Comparison of ENCODE assay signal across 16 cellular contexts in genomic region chr5:176608142-176608705, GRCh38. TPM values are rescaled to one million over a fixed set of nuclear protein-coding genes. Genes with fewer than 3 reads are reported as not detected.
DNase-seq lines count a peak whose midpoint lies in the region; ATAC-seq and TF ChIP-seq lines count a peak whose summit lies in the region.
"Had no signal": no experiment of that assay in that cellular context is flagged by ENCODE, and none has a peak within 500 bp of the region (broad histone marks: within the 10 kb centered on the region; RNA-seq: fewer than 3 reads in every experiment).

No MANE protein-coding gene starts in this region.

- H3K27ac Mint-ChIP-seq in MCF 10A (ENCODE audit: low read depth, unreplicated experiment) (no peak overlapping the region), activated B cell treated with CpG ODN at 0.5 μM for 24 hours (no peak overlapping the region)
- H3K27ac Mint-ChIP-seq in stimulated activated naive B cell treated with anti-CD40 and anti-IgM and Interleukin-4, amounts not matched to agents 10 μg/mL and 1 μg/mL and 100 μg/mL, for 72 hours: peak overlapping the region; percentile 40

- no peaks in the 10 kb centered on the region for H3K9me3 ChIP-seq in mammary epithelial cell (replicated peaks; ENCODE audit: insufficient read depth, low read length)
- no peaks in the 10 kb centered on the region for H3K9me3 ChIP-seq in HAP-1
- H3K9me3 ChIP-seq: gastrocnemius medialis had no signal

- no TSS peak for BruUV-seq in MCF 10A (replicated peaks; lab: Mats Ljungman, UMichigan)
- no TSS peak for BruUV-seq in mammary epithelial cell (replicated peaks; lab: Mats Ljungman, UMichigan)

- POLR2A ChIA-PET in MCF 10A (lab: Yijun Ruan, JAX) (interaction anchor here (0.9 to 1.3 kb wide), 3 partner anchors 18 to 71 kb away, joined by 3 to 5 read pairs (median 4); partner anchors contain the start of gene RNF44), activated B cell treated with CpG ODN at 0.5 μM for 24 hours (lab: Charles Lee) (interaction anchor here (0.9 to 1.9 kb wide), 3 partner anchors 39 to 399 kb away, joined by 4 to 5 read pairs (median 4); no protein-coding TSS in a partner anchor)

- no peak overlapping the region for H3K4me2 ChIP-seq in mammary epithelial cell (ENCODE audit: insufficient read depth, low read depth, low read length)

- H3K9ac ChIP-seq in mammary epithelial cell (ENCODE audit: insufficient read depth, low read length): no peak overlapping the region

- CTCF ChIA-PET in MCF 10A (lab: Yijun Ruan, JAX): interaction anchor here (1.0 to 1.9 kb wide), 6 partner anchors 35 to 200 kb away, joined by 3 to 7 read pairs (median 4); no protein-coding TSS in a partner anchor
- CTCF ChIA-PET in mammary epithelial cell (lab: Charles Lee; ENCODE audit: low non-redundant PET): no interaction called here
- CTCF ChIA-PET in activated B cell treated with CpG ODN at 0.5 μM for 24 hours (lab: Charles Lee): interaction anchor here (0.8 kb wide), 1 partner anchor 52 kb away, joined by 3 read pairs; no protein-coding TSS in a partner anchor

- H3K36me3 Mint-ChIP-seq in MCF 10A (ENCODE audit: insufficient read depth, unreplicated experiment) (no peaks in the 10 kb centered on the region), activated B cell treated with CpG ODN at 0.5 μM for 24 hours (ENCODE audit: low read depth) (no peaks in the 10 kb centered on the region)
- peaks cover 2 to 6% of the 10 kb centered on the region in 2 donors for H3K36me3 Mint-ChIP-seq in stimulated activated naive B cell treated with anti-CD40 and anti-IgM and Interleukin-4, amounts not matched to agents 10 μg/mL and 1 μg/mL and 100 μg/mL, for 72 hours

- DNase-seq in MCF 10A (ENCODE audit: unreplicated experiment): no peak
- no peak for DNase-seq in mammary epithelial cell
- no peak for DNase-seq in activated B cell treated with CpG ODN at 0.5 μM for 24 hours
- DNase-seq in foreskin keratinocyte: peak in 1 of 2 donors; percentile 61
- DNase-seq in stimulated activated naive B cell treated with anti-CD40 and anti-IgM and Interleukin-4, amounts not matched to agents 10 μg/mL and 1 μg/mL and 100 μg/mL, for 72 hours: no peak
- DNase-seq in ACHN: no peak
- DNase-seq in HAP-1 (ENCODE audit: low spot score in 2 of 2): no peak
- DNase-seq in AML-193 (lab: John Stamatoyannopoulos, UW): no peak
- DNase-seq: gastrocnemius medialis; Kasumi-1; NCI-H1436 treated with DMSO at 0.1 percent for 48 hours; NCI-H510A; stimulated activated CD4-positive, alpha-beta T cell treated with anti-CD3 and anti-CD28 coated beads, Interleukin-12 subunit alpha, Interleukin-12 subunit beta, amount 100 ng/mL, for 4 hours had no signal

- H3K27me3 ChIP-seq in mammary epithelial cell (ENCODE audit: insufficient read depth, low read length): no peaks in the 10 kb centered on the region
- no peaks in the 10 kb centered on the region for H3K27me3 ChIP-seq in foreskin keratinocyte
- no peaks in the 10 kb centered on the region for H3K27me3 ChIP-seq in HAP-1 (ENCODE audit: low read depth)

- WGBS in mammary epithelial cell (ENCODE audit: low coverage, missing lambda C conversion rate): 89% methylated on average over 4 of the region's 4 CpGs

- no peak overlapping the region for H2AFZ ChIP-seq in mammary epithelial cell (ENCODE audit: low read depth, low read length)

- H4K20me1 ChIP-seq in mammary epithelial cell (ENCODE audit: insufficient read depth, low read length): no peaks in the 10 kb centered on the region

- dilution Hi-C loops in mammary epithelial cell (cut with HindIII; ENCODE audit: low sequenced_read_pairs): no loop called here

- no peaks in the 10 kb centered on the region for H3K36me3 ChIP-seq in mammary epithelial cell (ENCODE audit: insufficient read depth, low read length)
- no peaks in the 10 kb centered on the region for H3K36me3 ChIP-seq in HAP-1 (replicated peaks)
- H3K36me3 ChIP-seq: gastrocnemius medialis had no signal

- H3K27ac ChIP-seq in mammary epithelial cell (ENCODE audit: insufficient read depth, low read depth, low read length) (no peak overlapping the region), foreskin keratinocyte (no peak overlapping the region)
- H3K27ac ChIP-seq: gastrocnemius medialis had no signal

- H3K9me3 Mint-ChIP-seq in MCF 10A (ENCODE audit: unreplicated experiment): no peaks in the 10 kb centered on the region
- H3K9me3 Mint-ChIP-seq in activated B cell treated with CpG ODN at 0.5 μM for 24 hours: no peaks in the 10 kb centered on the region
- no peaks in the 10 kb centered on the region for H3K9me3 Mint-ChIP-seq in stimulated activated naive B cell treated with anti-CD40 and anti-IgM and Interleukin-4, amounts not matched to agents 10 μg/mL and 1 μg/mL and 100 μg/mL, for 72 hours

- H3K27me3 Mint-ChIP-seq in MCF 10A (ENCODE audit: insufficient read depth, unreplicated experiment) (no peaks in the 10 kb centered on the region), activated B cell treated with CpG ODN at 0.5 μM for 24 hours (peaks cover 13% of the 10 kb centered on the region)
- peaks cover 23 to 24% of the 10 kb centered on the region in 2 donors for H3K27me3 Mint-ChIP-seq in stimulated activated naive B cell treated with anti-CD40 and anti-IgM and Interleukin-4, amounts not matched to agents 10 μg/mL and 1 μg/mL and 100 μg/mL, for 72 hours

- H3K4me3 Mint-ChIP-seq in MCF 10A (ENCODE audit: unreplicated experiment) (peak overlapping the region; percentile 83), activated B cell treated with CpG ODN at 0.5 μM for 24 hours (peak overlapping the region; percentile 87)
- H3K4me3 Mint-ChIP-seq in stimulated activated naive B cell treated with anti-CD40 and anti-IgM and Interleukin-4, amounts not matched to agents 10 μg/mL and 1 μg/mL and 100 μg/mL, for 72 hours: peak overlapping the region; percentile 32 to 96

- H3K4me1 Mint-ChIP-seq in MCF 10A (ENCODE audit: insufficient read depth, unreplicated experiment) (peaks cover 12% of the 10 kb centered on the region), activated B cell treated with CpG ODN at 0.5 μM for 24 hours (peaks cover 10% of the 10 kb centered on the region)
- peaks cover 9 to 13% of the 10 kb centered on the region in 2 donors for H3K4me1 Mint-ChIP-seq in stimulated activated naive B cell treated with anti-CD40 and anti-IgM and Interleukin-4, amounts not matched to agents 10 μg/mL and 1 μg/mL and 100 μg/mL, for 72 hours

- H3K79me2 ChIP-seq in mammary epithelial cell (ENCODE audit: insufficient read depth, low read length): no peaks in the 10 kb centered on the region

- in situ Hi-C loops in mammary epithelial cell (cut with MboI; ENCODE audit: low sequenced_read_pairs in 2 of 2): no loop called here
- in situ Hi-C loops in ACHN (cut with HindIII; ENCODE audit: low pct_ligation_motif_present, low pct_unique_long_range_greater_than_20kb, low sequenced_read_pairs): no loop called here
- in situ Hi-C loops in HAP-1 (cut with MboI; ENCODE audit: low sequenced_read_pairs): no loop called here

- ATAC-seq in activated B cell treated with CpG ODN at 0.5 μM for 24 hours (ENCODE audit: low read depth) (no peak), foreskin keratinocyte (peak; percentile 12)
- ATAC-seq in stimulated activated naive B cell treated with anti-CD40 and anti-IgM and Interleukin-4, amounts not matched to agents 10 μg/mL and 1 μg/mL and 100 μg/mL, for 72 hours (replicated peaks): no peak
- ATAC-seq: activated CD4-positive, CD25-positive, alpha-beta regulatory T cell treated with anti-CD3 and anti-CD28 coated beads, Interleukin-2, amount 50 U/mL, for 24 hours; gastrocnemius medialis had no signal

- H3K4me3 ChIP-seq in mammary epithelial cell (replicated peaks in 1 of 3; ENCODE audit: insufficient read depth in 1 of 3, low read depth in 2 of 3, low read length in 3 of 3) (no peak overlapping the region), HAP-1 (no peak overlapping the region)
- H3K4me3 ChIP-seq: gastrocnemius medialis had no signal

- intact Hi-C loops in MCF 10A (cut with micrococcal nuclease): no loop called here
- intact Hi-C loops in mammary epithelial cell (cut with micrococcal nuclease): no loop called here
- intact Hi-C loops in activated B cell treated with CpG ODN at 0.5 μM for 24 hours (cut with micrococcal nuclease): no loop called here

- TF ChIP-seq CTCF in MCF 10A (IDR thresholded peaks at IDR 0.05; ENCODE audit: unreplicated experiment): no peak
- no peak for TF ChIP-seq CTCF in mammary epithelial cell (conservative IDR thresholded peaks at IDR 0.05 in 1 of 2, IDR thresholded peaks at IDR 0.05 in 1 of 2; ENCODE audit: extremely low read depth in 1 of 2, insufficient read depth in 1 of 2, low read depth in 1 of 2, low read length in 2 of 2)
- TF ChIP-seq CTCF in activated B cell treated with CpG ODN at 0.5 μM for 24 hours (IDR thresholded peaks at IDR 0.05): no peak
- TF ChIP-seq CTCF in foreskin keratinocyte (conservative IDR thresholded peaks at IDR 0.05): no peak

- H3K4me1 ChIP-seq in mammary epithelial cell (ENCODE audit: insufficient read depth, low read length) (peaks cover 6% of the 10 kb centered on the region), foreskin keratinocyte (no peaks in the 10 kb centered on the region), HAP-1 (peaks cover 6% of the 10 kb centered on the region)

RNA-seq across cellular contexts. Expression of gene GPRIN1, which starts 1.7 kb away (rescaled TPM):
- total RNA-seq in MCF 10A (2022): 3.0 and 3.7 TPM in 2 replicates
- 1 to 10 TPM; 4.7 to 8.7 TPM for total RNA-seq in mammary epithelial cell
- 3.7 TPM for polyA plus RNA-seq in mammary epithelial cell
- 7.2 TPM for polyA minus RNA-seq in mammary epithelial cell
- 2.8 and 3.2 TPM in 2 replicates for total RNA-seq in activated B cell treated with CpG ODN at 0.5 μM for 24 hours
- 16.9 and 18.3 TPM in 2 replicates for total RNA-seq in foreskin keratinocyte
- polyA plus RNA-seq in foreskin keratinocyte: 11.1 and 11.4 TPM in 2 replicates

RNA-seq across cellular contexts. Expression of gene SNCB, which starts 22.1 kb away (rescaled TPM):
- not detected in 2 replicates for total RNA-seq in MCF 10A (2022)
- 1 to 10 TPM in 1 of 2 donors, not detected in 1; 1.2 TPM for total RNA-seq in mammary epithelial cell
- polyA plus RNA-seq in mammary epithelial cell: 0.42 TPM
- not detected for polyA minus RNA-seq in mammary epithelial cell
- total RNA-seq in activated B cell treated with CpG ODN at 0.5 μM for 24 hours: 0.17 TPM in 1 of 2 replicates, not detected in the other
- total RNA-seq in foreskin keratinocyte: 0.78 and 1.3 TPM in 2 replicates
- 1.8 and 3.1 TPM in 2 replicates for polyA plus RNA-seq in foreskin keratinocyte
- total RNA-seq: mesenteric fat pad, posterior vena cava had no signal

RNA-seq across cellular contexts. Expression of gene EIF4E1B, which starts 22.3 kb away (rescaled TPM):
- total RNA-seq in MCF 10A (2022): not detected in 2 replicates
- total RNA-seq in mammary epithelial cell: not detected
- polyA plus RNA-seq in mammary epithelial cell: not detected
- not detected for polyA minus RNA-seq in mammary epithelial cell
- total RNA-seq in activated B cell treated with CpG ODN at 0.5 μM for 24 hours: not detected in 2 replicates
- not detected in 2 replicates for total RNA-seq in foreskin keratinocyte
- polyA plus RNA-seq in foreskin keratinocyte: not detected in 2 replicates
- total RNA-seq: gastrocnemius medialis, mesenteric fat pad, posterior vena cava had no signal

RNA-seq across cellular contexts. Expression of gene TSPAN17, which starts 39.1 kb away (rescaled TPM):
- total RNA-seq in MCF 10A (2022) (36.7 and 47.5 TPM in 2 replicates), mammary epithelial cell (10 to 100 TPM; 47.4 to 48.8 TPM), activated B cell treated with CpG ODN at 0.5 μM for 24 hours (20.7 and 27.7 TPM in 2 replicates), foreskin keratinocyte (62.5 and 72.1 TPM in 2 replicates)
- polyA plus RNA-seq in mammary epithelial cell (39.2 TPM), foreskin keratinocyte (56.6 and 61.4 TPM in 2 replicates)
- 36.0 TPM for polyA minus RNA-seq in mammary epithelial cell

RNA-seq across cellular contexts. Expression of gene CDHR2, which starts 59.1 kb away (rescaled TPM):
- total RNA-seq in MCF 10A (2022) (0.09 and 0.39 TPM in 2 replicates), mammary epithelial cell (under 1 TPM; under 0.01 to 0.21 TPM), activated B cell treated with CpG ODN at 0.5 μM for 24 hours (0.31 and 0.42 TPM in 2 replicates), foreskin keratinocyte (0.04 and 0.27 TPM in 2 replicates)
- polyA plus RNA-seq in mammary epithelial cell (0.01 TPM), foreskin keratinocyte (0.03 TPM in 1 of 2 replicates, not detected in the other)
- polyA minus RNA-seq in mammary epithelial cell: not detected
